Comparison of ENCODE assay signal across 8 cellular contexts in the genomic region with DNA sequence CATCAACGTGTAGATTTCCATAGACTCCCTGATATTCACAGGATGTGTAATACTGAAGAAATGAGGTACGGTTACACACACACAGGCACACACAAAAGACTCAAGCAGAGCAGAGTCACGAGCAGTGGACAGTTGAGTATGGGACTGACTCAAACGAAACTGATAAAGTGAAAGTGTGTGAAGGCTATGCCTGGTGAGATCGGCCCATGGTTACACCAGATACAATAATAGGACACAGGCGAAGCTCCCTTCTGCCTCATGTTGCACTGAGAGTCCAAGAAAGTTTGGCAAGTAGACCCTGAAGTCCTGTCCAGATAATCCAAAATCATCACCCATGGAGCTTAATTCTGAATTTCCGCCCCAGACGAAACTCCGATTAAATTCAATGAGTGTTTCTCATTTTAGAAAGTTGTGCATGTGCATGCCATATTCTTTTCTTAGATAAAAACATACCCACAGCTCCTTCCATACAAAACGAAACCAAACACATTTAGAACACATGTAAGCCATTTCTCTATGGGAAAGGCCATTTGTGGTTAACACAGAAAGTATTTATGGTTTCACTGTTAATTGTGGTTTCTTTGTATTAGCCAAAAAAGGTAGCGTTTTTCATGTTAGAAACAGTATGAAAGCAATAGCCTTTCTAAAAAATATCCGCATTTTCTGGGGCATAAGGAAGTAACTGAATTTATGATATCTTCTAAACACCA.
A peak's percentile ranks its signal among the peaks of the same experiment; 100 is the strongest.
DNase-seq lines count a peak whose midpoint lies in the region; ATAC-seq and TF ChIP-seq lines count a peak whose summit lies in the region.

No MANE protein-coding gene starts in this region.

- peaks cover 1 to 5% of the 10 kb centered on the region in 2 donors for H3K9me3 Mint-ChIP-seq in stimulated activated naive B cell treated with anti-CD40 and anti-IgM and Interleukin-4, amounts not matched to agents 10 μg/mL and 1 μg/mL and 100 μg/mL, for 72 hours

- no peak overlapping the region for H3K4me3 Mint-ChIP-seq in stimulated activated naive B cell treated with anti-CD40 and anti-IgM and Interleukin-4, amounts not matched to agents 10 μg/mL and 1 μg/mL and 100 μg/mL, for 72 hours

- H3K4me1 Mint-ChIP-seq in stimulated activated naive B cell treated with anti-CD40 and anti-IgM and Interleukin-4, amounts not matched to agents 10 μg/mL and 1 μg/mL and 100 μg/mL, for 72 hours = peaks cover 5 to 7% of the 10 kb centered on the region in 2 donors

- DNase-seq in AG20443 (ENCODE audit: low spot score) (peak; percentile 55), HuH-7 (ENCODE audit: low spot score) (no peak), left lobe of liver (ENCODE audit: low spot score) (no peak)
- DNase-seq in stimulated activated naive B cell treated with anti-CD40 and anti-IgM and Interleukin-4, amounts not matched to agents 10 μg/mL and 1 μg/mL and 100 μg/mL, for 72 hours = no peak
- DNase-seq in activated T-cell treated with anti-CD3 and anti-CD28 coated beads, Interleukin-2, amount 50 U/mL, for 1 hour = no peak

- no peaks in the 10 kb centered on the region for H3K36me3 Mint-ChIP-seq in stimulated activated naive B cell treated with anti-CD40 and anti-IgM and Interleukin-4, amounts not matched to agents 10 μg/mL and 1 μg/mL and 100 μg/mL, for 72 hours

- ATAC-seq in GM19043 (IDR thresholded peaks at IDR 0.05; ENCODE audit: low read depth, unreplicated experiment) (peak; percentile 91), HG03103 (IDR thresholded peaks at IDR 0.05; ENCODE audit: low read depth, unreplicated experiment) (peak; percentile 94), SK-N-SH treated with all-trans-retinoic acid at 6 μM for 48 hours (peak; percentile 80), left lobe of liver (no peak)
- peak; percentile 87 for ATAC-seq in stimulated activated naive B cell treated with anti-CD40 and anti-IgM and Interleukin-4, amounts not matched to agents 10 μg/mL and 1 μg/mL and 100 μg/mL, for 72 hours (replicated peaks)

- peaks cover 15 to 17% of the 10 kb centered on the region in 2 donors for H3K27me3 Mint-ChIP-seq in stimulated activated naive B cell treated with anti-CD40 and anti-IgM and Interleukin-4, amounts not matched to agents 10 μg/mL and 1 μg/mL and 100 μg/mL, for 72 hours

- H3K27ac Mint-ChIP-seq in stimulated activated naive B cell treated with anti-CD40 and anti-IgM and Interleukin-4, amounts not matched to agents 10 μg/mL and 1 μg/mL and 100 μg/mL, for 72 hours = peak overlapping the region; percentile 3

TF ChIP-seq in SK-N-SH treated with all-trans-retinoic acid at 6 μM for 48 hours, 23 proteins besides CTCF, POLR2A, EP300 and RAD21:
- no peak for TF ChIP-seq ZFP30 (CRISPR knock-in tag; IDR thresholded peaks at IDR 0.05)
- no peak for TF ChIP-seq ARNTL (CRISPR knock-in tag; IDR thresholded peaks at IDR 0.05; ENCODE audit: borderline replicate concordance, low read depth)
- TF ChIP-seq GLIS3 (CRISPR knock-in tag; IDR thresholded peaks at IDR 0.05) = no peak
- TF ChIP-seq PPARA (CRISPR knock-in tag; IDR thresholded peaks at IDR 0.05; ENCODE audit: borderline replicate concordance) = no peak
- TF ChIP-seq ZNF565 (CRISPR knock-in tag; conservative IDR thresholded peaks at IDR 0.05; ENCODE audit: low read depth) = no peak
- no peak for TF ChIP-seq RARB (CRISPR knock-in tag; IDR thresholded peaks at IDR 0.05)
